Comparison of ENCODE assay signal across 1 cellular context in the genomic region with DNA sequence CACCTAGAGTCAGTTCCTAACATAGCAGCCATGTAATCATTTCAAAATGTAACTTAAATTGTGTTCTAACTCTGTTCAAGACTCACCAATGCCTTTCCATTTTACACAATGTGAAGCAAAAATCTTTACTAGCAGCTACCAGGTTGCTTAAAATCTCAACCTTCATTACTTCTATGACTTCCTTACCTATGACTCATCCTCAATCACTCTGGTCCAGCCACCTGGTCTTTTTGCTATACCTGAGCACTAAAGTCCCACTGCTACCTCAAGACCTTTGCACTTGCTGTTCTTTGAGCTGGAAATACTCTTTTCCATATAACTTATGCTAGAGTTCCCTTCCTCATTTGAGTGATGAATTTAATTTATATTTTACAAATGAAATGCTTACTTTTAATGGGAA.
TF ChIP-seq lines count a peak whose summit lies in the region.

No MANE protein-coding gene starts in this region.

TF ChIP-seq in endothelial cell of umbilical vein, 7 proteins besides CTCF, POLR2A, EP300 and RAD21 (continued from another document):
- TF ChIP-seq, protein P1, sequence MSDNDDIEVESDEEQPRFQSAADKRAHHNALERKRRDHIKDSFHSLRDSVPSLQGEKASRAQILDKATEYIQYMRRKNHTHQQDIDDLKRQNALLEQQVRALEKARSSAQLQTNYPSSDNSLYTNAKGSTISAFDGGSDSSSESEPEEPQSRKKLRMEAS (IDR thresholded peaks at IDR 0.05; ENCODE audit: insufficient read depth, insufficient read length) = no peak
- TF ChIP-seq EZH2 (IDR thresholded peaks at IDR 0.05; ENCODE audit: borderline replicate concordance, low read depth, low read length, severe bottlenecking) = no peak
- no peak for TF ChIP-seq FOS (IDR thresholded peaks at IDR 0.05; ENCODE audit: borderline replicate concordance, insufficient read depth, low read length)
- TF ChIP-seq GATA2 (IDR thresholded peaks at IDR 0.05; ENCODE audit: insufficient read depth, insufficient read length, low read depth, low read length) = no peak
- TF ChIP-seq MYC (IDR thresholded peaks at IDR 0.05; ENCODE audit: low read depth, low read length) = no peak
- TF ChIP-seq POLR2AphosphoS5 (IDR thresholded peaks at IDR 0.05; ENCODE audit: insufficient read depth, low read depth, low read length) = no peak
